ENCODE assay signal across 9 cellular contexts in the genomic region with DNA sequence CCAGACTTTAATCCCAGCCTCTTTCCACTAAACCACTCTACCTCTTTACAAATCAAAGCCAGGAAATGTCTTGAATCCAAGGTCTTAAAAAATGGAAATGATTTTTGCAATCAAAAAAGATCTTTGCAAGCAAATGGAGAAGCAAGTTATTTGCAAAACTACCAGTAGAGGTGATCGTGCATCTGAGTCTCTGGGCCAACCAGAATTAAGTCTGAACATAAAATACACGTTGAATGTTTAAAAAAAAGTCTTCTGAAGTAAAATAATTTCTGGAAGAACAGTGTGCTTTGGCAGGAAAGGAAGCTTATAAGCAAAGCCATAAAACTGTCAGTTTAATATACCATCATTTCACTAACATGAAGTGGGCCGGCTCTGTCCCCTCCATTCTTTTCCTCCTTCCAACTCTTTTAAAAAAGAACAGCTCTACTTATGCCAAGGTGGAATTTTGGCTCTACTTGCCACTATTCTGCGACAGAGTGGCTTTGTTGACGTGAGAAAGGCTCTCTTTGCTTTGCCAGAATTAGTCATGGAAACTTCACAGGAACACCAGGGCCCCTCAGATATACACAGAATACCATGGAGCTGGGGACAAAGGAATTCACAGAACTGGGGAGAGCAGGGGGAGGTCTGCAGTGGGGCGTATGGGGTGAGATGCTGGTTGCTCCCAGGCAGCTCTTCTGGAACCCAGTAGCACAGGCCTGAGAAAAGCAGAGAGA.
A peak's percentile ranks its signal among the peaks of the same experiment; 100 is the strongest.
DNase-seq lines count a peak whose midpoint lies in the region; ATAC-seq and TF ChIP-seq lines count a peak whose summit lies in the region.
"Had no signal": no experiment of that assay in that cellular context is flagged by ENCODE, and none has a peak within 500 bp of the region (broad histone marks: within the 10 kb centered on the region; RNA-seq: fewer than 3 reads in every experiment).

No MANE protein-coding gene starts in this region.

- H3K4me1 Mint-ChIP-seq in nephron progenitor cell, result peaks cover 78% of the 10 kb centered on the region

- DNase-seq in fibroblast of mammary gland (ENCODE audit: low read depth) (peak; percentile 82), nephron progenitor cell (no peak), NOMO-1 (lab: John Stamatoyannopoulos, UW; ENCODE audit: unreplicated experiment in 2 of 2) (no peak), iPS-NIHi11 (ENCODE audit: low spot score) (no peak)
- no peak for DNase-seq in activated CD8-positive, alpha-beta memory T cell treated with anti-CD3 and anti-CD28 coated beads for 24 hours
- DNase-seq: NCI-H69 had no signal

- H3K27ac ChIP-seq in ACC112 (ENCODE audit: low read depth, low read length), result peak overlapping the region; percentile 73

- peaks cover 5% of the 10 kb centered on the region for H3K27me3 Mint-ChIP-seq in nephron progenitor cell (ENCODE audit: low read depth, poor library complexity)

- peaks cover 3% of the 10 kb centered on the region for H3K36me3 ChIP-seq in ACC112 (ENCODE audit: insufficient read depth, low read length)

- no peaks in the 10 kb centered on the region for H3K27me3 ChIP-seq in ACC112 (ENCODE audit: insufficient read depth, low read length)

- peak overlapping the region; percentile 90 for H3K27ac Mint-ChIP-seq in nephron progenitor cell

- H3K4me1 ChIP-seq in ACC112 (ENCODE audit: control insufficient read depth, insufficient read depth, low read length, unreplicated experiment), result peaks cover 78% of the 10 kb centered on the region

- no peak overlapping the region for H3K4me3 Mint-ChIP-seq in nephron progenitor cell

- H3K79me2 ChIP-seq in ACC112 (ENCODE audit: control insufficient read depth, insufficient read depth, low read length, unreplicated experiment), result peaks cover 76% of the 10 kb centered on the region

- peak; percentile 1 for ATAC-seq in SK-N-SH treated with all-trans-retinoic acid at 6 μM for 48 hours
- ATAC-seq in HG02970 (IDR thresholded peaks at IDR 0.05; ENCODE audit: low FRiP score, unreplicated experiment), result no peak

- H3K4me3 ChIP-seq in ACC112 (ENCODE audit: low read depth, low read length), result no peak overlapping the region
- H3K4me3 ChIP-seq in fibroblast of mammary gland (ENCODE audit: control insufficient read depth, low read depth, low read length), result no peak overlapping the region

- H3K36me3 Mint-ChIP-seq in nephron progenitor cell (ENCODE audit: low read depth), result peaks cover 23% of the 10 kb centered on the region

- no peak overlapping the region for H2AFZ ChIP-seq in ACC112 (ENCODE audit: low read length, unreplicated experiment)

- TF ChIP-seq CTCF in fibroblast of mammary gland (conservative IDR thresholded peaks at IDR 0.05; ENCODE audit: control insufficient read depth, insufficient read depth, low read depth, low read length) (peak; percentile 16), nephron progenitor cell (IDR thresholded peaks at IDR 0.05) (no peak)

- H3K9me3 Mint-ChIP-seq in nephron progenitor cell, result no peaks in the 10 kb centered on the region

TF ChIP-seq in SK-N-SH treated with all-trans-retinoic acid at 6 μM for 48 hours, 23 proteins besides CTCF, POLR2A, EP300 and RAD21:
- TF ChIP-seq ZC3H10 (CRISPR knock-in tag; IDR thresholded peaks at IDR 0.05) (no peak), RARB (CRISPR knock-in tag; IDR thresholded peaks at IDR 0.05) (no peak), ZNF8 (CRISPR knock-in tag; IDR thresholded peaks at IDR 0.05) (no peak), PPARA (CRISPR knock-in tag; IDR thresholded peaks at IDR 0.05; ENCODE audit: borderline replicate concordance) (no peak), GLIS3 (CRISPR knock-in tag; IDR thresholded peaks at IDR 0.05) (no peak), OSR1 (CRISPR knock-in tag; IDR thresholded peaks at IDR 0.05) (no peak), BACH2 (CRISPR knock-in tag; IDR thresholded peaks at IDR 0.05; ENCODE audit: borderline replicate concordance) (no peak), ZNF70 (CRISPR knock-in tag; IDR thresholded peaks at IDR 0.05) (no peak), TCF4 (CRISPR knock-in tag; IDR thresholded peaks at IDR 0.05; ENCODE audit: borderline replicate concordance) (no peak), CSDC2 (CRISPR knock-in tag; IDR thresholded peaks at IDR 0.05) (no peak)
- TF ChIP-seq, protein P1, sequence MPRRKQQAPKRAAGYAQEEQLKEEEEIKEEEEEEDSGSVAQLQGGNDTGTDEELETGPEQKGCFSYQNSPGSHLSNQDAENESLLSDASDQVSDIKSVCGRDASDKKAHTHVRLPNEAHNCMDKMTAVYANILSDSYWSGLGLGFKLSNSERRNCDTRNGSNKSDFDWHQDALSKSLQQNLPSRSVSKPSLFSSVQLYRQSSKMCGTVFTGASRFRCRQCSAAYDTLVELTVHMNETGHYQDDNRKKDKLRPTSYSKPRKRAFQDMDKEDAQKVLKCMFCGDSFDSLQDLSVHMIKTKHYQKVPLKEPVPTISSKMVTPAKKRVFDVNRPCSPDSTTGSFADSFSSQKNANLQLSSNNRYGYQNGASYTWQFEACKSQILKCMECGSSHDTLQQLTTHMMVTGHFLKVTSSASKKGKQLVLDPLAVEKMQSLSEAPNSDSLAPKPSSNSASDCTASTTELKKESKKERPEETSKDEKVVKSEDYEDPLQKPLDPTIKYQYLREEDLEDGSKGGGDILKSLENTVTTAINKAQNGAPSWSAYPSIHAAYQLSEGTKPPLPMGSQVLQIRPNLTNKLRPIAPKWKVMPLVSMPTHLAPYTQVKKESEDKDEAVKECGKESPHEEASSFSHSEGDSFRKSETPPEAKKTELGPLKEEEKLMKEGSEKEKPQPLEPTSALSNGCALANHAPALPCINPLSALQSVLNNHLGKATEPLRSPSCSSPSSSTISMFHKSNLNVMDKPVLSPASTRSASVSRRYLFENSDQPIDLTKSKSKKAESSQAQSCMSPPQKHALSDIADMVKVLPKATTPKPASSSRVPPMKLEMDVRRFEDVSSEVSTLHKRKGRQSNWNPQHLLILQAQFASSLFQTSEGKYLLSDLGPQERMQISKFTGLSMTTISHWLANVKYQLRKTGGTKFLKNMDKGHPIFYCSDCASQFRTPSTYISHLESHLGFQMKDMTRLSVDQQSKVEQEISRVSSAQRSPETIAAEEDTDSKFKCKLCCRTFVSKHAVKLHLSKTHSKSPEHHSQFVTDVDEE (CRISPR knock-in tag; IDR thresholded peaks at IDR 0.05), result no peak
- TF ChIP-seq, protein P2, sequence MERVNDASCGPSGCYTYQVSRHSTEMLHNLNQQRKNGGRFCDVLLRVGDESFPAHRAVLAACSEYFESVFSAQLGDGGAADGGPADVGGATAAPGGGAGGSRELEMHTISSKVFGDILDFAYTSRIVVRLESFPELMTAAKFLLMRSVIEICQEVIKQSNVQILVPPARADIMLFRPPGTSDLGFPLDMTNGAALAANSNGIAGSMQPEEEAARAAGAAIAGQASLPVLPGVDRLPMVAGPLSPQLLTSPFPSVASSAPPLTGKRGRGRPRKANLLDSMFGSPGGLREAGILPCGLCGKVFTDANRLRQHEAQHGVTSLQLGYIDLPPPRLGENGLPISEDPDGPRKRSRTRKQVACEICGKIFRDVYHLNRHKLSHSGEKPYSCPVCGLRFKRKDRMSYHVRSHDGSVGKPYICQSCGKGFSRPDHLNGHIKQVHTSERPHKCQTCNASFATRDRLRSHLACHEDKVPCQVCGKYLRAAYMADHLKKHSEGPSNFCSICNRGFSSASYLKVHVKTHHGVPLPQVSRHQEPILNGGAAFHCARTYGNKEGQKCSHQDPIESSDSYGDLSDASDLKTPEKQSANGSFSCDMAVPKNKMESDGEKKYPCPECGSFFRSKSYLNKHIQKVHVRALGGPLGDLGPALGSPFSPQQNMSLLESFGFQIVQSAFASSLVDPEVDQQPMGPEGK (CRISPR knock-in tag; IDR thresholded peaks at IDR 0.05; ENCODE audit: borderline replicate concordance), result no peak
- TF ChIP-seq, protein P3, sequence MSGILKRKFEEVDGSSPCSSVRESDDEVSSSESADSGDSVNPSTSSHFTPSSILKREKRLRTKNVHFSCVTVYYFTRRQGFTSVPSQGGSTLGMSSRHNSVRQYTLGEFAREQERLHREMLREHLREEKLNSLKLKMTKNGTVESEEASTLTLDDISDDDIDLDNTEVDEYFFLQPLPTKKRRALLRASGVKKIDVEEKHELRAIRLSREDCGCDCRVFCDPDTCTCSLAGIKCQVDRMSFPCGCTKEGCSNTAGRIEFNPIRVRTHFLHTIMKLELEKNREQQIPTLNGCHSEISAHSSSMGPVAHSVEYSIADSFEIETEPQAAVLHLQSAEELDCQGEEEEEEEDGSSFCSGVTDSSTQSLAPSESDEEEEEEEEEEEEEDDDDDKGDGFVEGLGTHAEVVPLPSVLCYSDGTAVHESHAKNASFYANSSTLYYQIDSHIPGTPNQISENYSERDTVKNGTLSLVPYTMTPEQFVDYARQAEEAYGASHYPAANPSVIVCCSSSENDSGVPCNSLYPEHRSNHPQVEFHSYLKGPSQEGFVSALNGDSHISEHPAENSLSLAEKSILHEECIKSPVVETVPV (CRISPR knock-in tag; IDR thresholded peaks at IDR 0.05), result no peak
